ENCODE assay signal across 8 cellular contexts in genomic region chr1:148150945-148151879, GRCh38. TPM values are rescaled to one million over a fixed set of nuclear protein-coding genes. Genes with fewer than 3 reads are reported as not detected.
DNase-seq lines count a peak whose midpoint lies in the region; ATAC-seq and TF ChIP-seq lines count a peak whose summit lies in the region.
"Not testable (repeated sequence)": the region's sequence is repeated elsewhere in the genome, so short reads cannot be mapped to it uniquely, and the experiment has no call there.

No MANE protein-coding gene starts in this region.

- H3K4me1 ChIP-seq in HUES48 (ENCODE audit: control insufficient read depth, insufficient read depth, low read length); SJCRH30; adrenal gland (replicated peaks in 1 of 2); tibial artery: not testable (repeated sequence)

- H3K9ac ChIP-seq in HUES48 (ENCODE audit: low read depth, low read length) = not testable (repeated sequence)

- H3K4me1 Mint-ChIP-seq in glutamatergic neuron (ENCODE audit: low read depth, unreplicated experiment) = not testable (repeated sequence)
- peaks cover 6 to 20% of the 10 kb centered on the region in 2 donors for H3K4me1 Mint-ChIP-seq in natural killer cell

- not testable (repeated sequence) for H3K36me3 ChIP-seq in H7 (replicated peaks; ENCODE audit: control insufficient read depth, insufficient read depth, low read length); HUES48 (ENCODE audit: control insufficient read depth, insufficient read depth, low read length); SJCRH30; adrenal gland (replicated peaks in 1 of 2); tibial artery

- not testable (repeated sequence) for H3K9me3 ChIP-seq in HUES48 (ENCODE audit: control insufficient read depth, insufficient read depth, low read length); SJCRH30 (replicated peaks); adrenal gland (replicated peaks in 1 of 3); tibial artery

- intact Hi-C loops in adrenal gland (cut with DNase I); natural killer cell (cut with micrococcal nuclease); tibial artery (cut with DNase I; ENCODE audit: low total_unique reads): not testable (repeated sequence)

- H3K27ac ChIP-seq in HUES48 (ENCODE audit: low read depth, low read length) (peak overlapping the region; percentile 83), SJCRH30 (peak overlapping the region; percentile 60; the same call in 1 of the 2 replicates), adrenal gland (peak overlapping the region in 3 of 5 donors; percentile 69 to 91 (median 74)), tibial artery (peak overlapping the region; percentile 70 to 75)

- WGBS in adrenal gland, 4 donors = 8 to 55% (median 17%) methylated on average over 8 to 53 of the region's 63 CpGs

- DNase-seq in GM04504 (ENCODE audit: low read depth) = peak; percentile 13
- DNase-seq in H7 = peak; percentile 70
- DNase-seq in SJCRH30 = peak; percentile 9 to 24
- DNase-seq in adrenal gland = peak in 6 of 7 donors; percentile 52 to 66 (median 56)
- peak; percentile 32 for DNase-seq in glutamatergic neuron
- not testable (repeated sequence) for DNase-seq in natural killer cell
- peak in 1 of 2 donors; percentile 69 for DNase-seq in tibial artery

- H3K27me3 ChIP-seq in H7 (ENCODE audit: control insufficient read depth, insufficient read depth, low read length); HUES48 (ENCODE audit: control insufficient read depth, insufficient read depth, low read length); SJCRH30; adrenal gland; tibial artery: not testable (repeated sequence)

- H3K36me3 Mint-ChIP-seq in glutamatergic neuron (ENCODE audit: unreplicated experiment); natural killer cell: not testable (repeated sequence)

- not testable (repeated sequence) for TF ChIP-seq CTCF in adrenal gland (IDR thresholded peaks at IDR 0.05); glutamatergic neuron (IDR thresholded peaks at IDR 0.05; ENCODE audit: partially characterized antibody, unreplicated experiment); natural killer cell (IDR thresholded peaks at IDR 0.05); tibial artery (IDR thresholded peaks at IDR 0.05)

- H3K9me3 Mint-ChIP-seq in glutamatergic neuron (ENCODE audit: unreplicated experiment); natural killer cell: not testable (repeated sequence)

- H3K4me3 ChIP-seq in H7 (ENCODE audit: insufficient read depth, low read depth, low read length) = peak overlapping the region; percentile 60
- peak overlapping the region; percentile 74 for H3K4me3 ChIP-seq in HUES48 (ENCODE audit: low read depth, low read length)
- peak overlapping the region; percentile 95 for H3K4me3 ChIP-seq in SJCRH30
- peak overlapping the region; percentile 34 to 91 (median 56) for H3K4me3 ChIP-seq in adrenal gland
- H3K4me3 ChIP-seq in tibial artery = peak overlapping the region; percentile 56 to 79

- TF ChIP-seq POLR2A in adrenal gland (IDR thresholded peaks at IDR 0.05) = not testable (repeated sequence)

- ATAC-seq in natural killer cell = peak; percentile 20 to 48 (median 23)

- not testable (repeated sequence) for H3K27ac Mint-ChIP-seq in glutamatergic neuron (ENCODE audit: unreplicated experiment)
- peak overlapping the region; percentile 84 to 96 for H3K27ac Mint-ChIP-seq in natural killer cell

- not testable (repeated sequence) for H3K27me3 Mint-ChIP-seq in glutamatergic neuron (ENCODE audit: unreplicated experiment)
- H3K27me3 Mint-ChIP-seq in natural killer cell (ENCODE audit: low read depth in 2 of 2) = peaks cover 8 to 10% of the 10 kb centered on the region in 2 donors

- H3K4me3 Mint-ChIP-seq in glutamatergic neuron (ENCODE audit: unreplicated experiment) = peak overlapping the region; percentile 95
- peak overlapping the region; percentile 93 for H3K4me3 Mint-ChIP-seq in natural killer cell

RNA-seq across cellular contexts. Expression of gene NBPF11, which starts 0.9 kb away (rescaled TPM):
- total RNA-seq in H7 (2014; rRNA removed; shearing (Covaris generic)) = 4.2 and 7.6 TPM in 2 replicates
- total RNA-seq in SJCRH30 (2014; rRNA removed; shearing (Covaris generic)) = 4.7 and 5.7 TPM in 2 replicates
- 10 to 100 TPM in 3 of 8 donors, 1 to 10 TPM in 5; 4.4 to 12.3 (median 9.5) TPM for total RNA-seq in adrenal gland
- polyA plus RNA-seq in adrenal gland = 10 to 100 TPM in 1 of 3 donors, 1 to 10 TPM in 2; 6.5 to 12.0 (median 7.0) TPM
- total RNA-seq in glutamatergic neuron (ENCODE audit: unreplicated experiment) = 8.9 TPM
- 10 to 100 TPM; 22.5 to 24.2 (median 22.6) TPM for total RNA-seq in natural killer cell
